In genomic region chr19:50909240-50910070, GRCh38 we compare ENCODE assay signal across 8 cellular contexts. TPM values are rescaled to one million over a fixed set of nuclear protein-coding genes. Genes with fewer than 3 reads are reported as not detected.
DNase-seq lines count a peak whose midpoint lies in the region; ATAC-seq, FAIRE-seq and TF ChIP-seq lines count a peak whose summit lies in the region.

No MANE protein-coding gene starts in this region.

- H3K27me3 Mint-ChIP-seq in naive thymus-derived CD8-positive, alpha-beta T cell: peaks cover 0 to 60% (median 46%) of the 10 kb centered on the region in 5 donors

- peak overlapping the region in 7 of 10 donors; percentile 26 to 86 (median 64) for H3K4me3 Mint-ChIP-seq in naive thymus-derived CD8-positive, alpha-beta T cell

- H3K9me3 ChIP-seq in GM12878 (replicated peaks; ENCODE audit: control insufficient read depth, insufficient read depth, low read length): no peaks in the 10 kb centered on the region; the same call in 2 of the 3 replicates

- no TSS peak for BruUV-seq in GM12878 (replicated peaks; lab: Mats Ljungman, UMichigan)

- CTCF ChIA-PET in GM12878 (lab: Yijun Ruan, JAX): interaction anchor here (0.6 to 3.6 kb wide), 2 partner anchors 12 to 82 kb away, joined by 4 to 30 read pairs; no protein-coding TSS in a partner anchor

- peak overlapping the region; percentile 74 for H3K4me2 ChIP-seq in GM12878 (ENCODE audit: control insufficient read depth, insufficient read depth)

- no peaks in the 10 kb centered on the region for H3K36me3 Mint-ChIP-seq in naive thymus-derived CD8-positive, alpha-beta T cell

- SMC1A ChIA-PET in GM12878 (lab: Charles Lee; ENCODE audit: uncharacterized antibody, unreplicated experiment): interaction anchor here (2.0 kb wide), 1 partner anchor 12 kb away, joined by 12 read pairs; no protein-coding TSS in a partner anchor

- FAIRE-seq in GM12878 (lab: Jason Lieb, UNC) (no peak), HTR-8/SVneo (lab: Jason Lieb, UNC) (no peak)

- no peaks in the 10 kb centered on the region for H3K79me2 ChIP-seq in GM12878 (ENCODE audit: control insufficient read depth, insufficient read depth, low read length)

- TF ChIP-seq CTCF in GM20000 (IDR thresholded peaks at IDR 0.05; ENCODE audit: extremely low read depth, missing control alignments) (no peak), GM12878 (IDR thresholded peaks at IDR 0.05 in 2 of 3, conservative IDR thresholded peaks at IDR 0.05 in 1 of 3; ENCODE audit: control insufficient read depth in 2 of 3, extremely low read depth in 1 of 3, insufficient read depth in 1 of 3, low read depth in 3 of 3, low read length in 3 of 3) (no peak)

- H3K36me3 ChIP-seq in GM12878 (ENCODE audit: control insufficient read depth in 2 of 2, insufficient read depth in 2 of 2, low read length in 1 of 2): no peaks in the 10 kb centered on the region

- H3K27ac Mint-ChIP-seq in naive thymus-derived CD8-positive, alpha-beta T cell: no peak overlapping the region

- intact Hi-C loops in GM12878 (cut with micrococcal nuclease; ENCODE audit: unreplicated experiment): no loop called here

- no peak for TF ChIP-seq EP300 in GM12878 (IDR thresholded peaks at IDR 0.05; ENCODE audit: borderline replicate concordance in 1 of 2, control insufficient read depth in 1 of 2, low read depth in 2 of 2, low read length in 2 of 2)

- H3K27ac ChIP-seq in GM12878 (ENCODE audit: control insufficient read depth, insufficient read depth): no peak overlapping the region

- no peaks in the 10 kb centered on the region for H4K20me1 ChIP-seq in GM12878 (ENCODE audit: control insufficient read depth, insufficient read depth)

- H3K4me1 Mint-ChIP-seq in naive thymus-derived CD8-positive, alpha-beta T cell: peaks cover 3 to 17% (median 10%) of the 10 kb centered on the region in 4 donors

- DNase-seq in COLO829 (ENCODE audit: low spot score) (peak; percentile 77), GM20000 (ENCODE audit: low spot score) (peak; percentile 86), NCI-H526 (lab: John Stamatoyannopoulos, UW) (peak; percentile 63 to 90), GM12878 (ENCODE audit: low read depth, low spot score) (no peak), HCEC 1CT (no peak), HTR-8/SVneo (ENCODE audit: insufficient read length, low spot score) (no peak)
- peak in 1 of 10 donors; percentile 3 for DNase-seq in naive thymus-derived CD8-positive, alpha-beta T cell

- WGBS in GM12878 (ENCODE audit: insufficient coverage, insufficient replicate concordance, low lambda C conversion rate, missing lambda C conversion rate): 34% methylated on average over 30 of the region's 36 CpGs

- no peak overlapping the region for H3K9ac ChIP-seq in GM12878 (ENCODE audit: control insufficient read depth, insufficient read depth, low read length)

- no peaks in the 10 kb centered on the region for H3K9me3 Mint-ChIP-seq in naive thymus-derived CD8-positive, alpha-beta T cell

- peaks cover 4 to 9% of the 10 kb centered on the region in 2 experiments; a peak in 3 of 4 replicates for H3K27me3 ChIP-seq in GM12878 (replicated peaks in 1 of 2; ENCODE audit: control insufficient read depth in 2 of 2, insufficient read depth in 2 of 2, low read length in 1 of 2)

- POLR2A ChIA-PET in GM12878 (lab: Charles Lee): no interaction called here
- POLR2A ChIA-PET in naive thymus-derived CD8-positive, alpha-beta T cell (lab: Charles Lee): no interaction called here

- in situ Hi-C loops in GM12878 (cut with MboI): no loop called here

- RAD21 ChIA-PET in GM12878 (lab: Charles Lee; ENCODE audit: unreplicated experiment): interaction anchor here (0.7 kb wide), 1 partner anchor 13 kb away, joined by 3 read pairs; no protein-coding TSS in a partner anchor

- H3K4me1 ChIP-seq in GM12878 (ENCODE audit: control insufficient read depth, insufficient read depth, low read length): no peaks in the 10 kb centered on the region

- peak overlapping the region; percentile 47; the same call in 1 of the 2 replicates for H3K4me3 ChIP-seq in GM12878

- TF ChIP-seq RAD21 in GM12878 (IDR thresholded peaks at IDR 0.05; ENCODE audit: insufficient read depth, low read depth, low read length): no peak

- peak; percentile 69 for ATAC-seq in GM12878
- ATAC-seq in naive thymus-derived CD8-positive, alpha-beta T cell: peak; percentile 25 to 30
- ATAC-seq in GM19395 (IDR thresholded peaks at IDR 0.05; ENCODE audit: unreplicated experiment): no peak

- H2AFZ ChIP-seq in GM12878 (ENCODE audit: control insufficient read depth, low read depth, low read length): peak overlapping the region; percentile 39; the same call in 1 of the 2 replicates

- TF ChIP-seq POLR2A in GM12878 (IDR thresholded peaks at IDR 0.05; ENCODE audit: low read depth, low read length): no peak

RNA-seq across cellular contexts. Expression of gene KLK4, which starts 1.7 kb away (rescaled TPM):
- 0.81 TPM in 1 of 2 replicates, not detected in the other for total RNA-seq in GM12878 (2013; cell fraction: nucleolus; rRNA removed)
- not detected in 2 replicates for total RNA-seq in GM12878 (2014; rRNA removed)
- total RNA-seq in GM12878 (2014; rRNA removed; fragmentation: Illumina TruSeq; extraction: Trizol): 0.14 TPM in 1 of 2 replicates, not detected in the other
- total RNA-seq in GM12878 (2021): not detected in 2 replicates
- polyA plus RNA-seq in GM12878 (2011; ENCODE audit: low read depth): not detected
- 0.13 and 0.31 TPM in 2 replicates for polyA plus RNA-seq in GM12878 (2011; rRNA removed)
- polyA plus RNA-seq in GM12878 (2011; cell fraction: cytosol; rRNA removed): 0.40 and 0.84 TPM in 2 replicates
- polyA plus RNA-seq in GM12878 (2011; cell fraction: nucleus; rRNA removed): 0.73 and 1.4 TPM in 2 replicates
- 0.28 and 1.5 TPM in 2 replicates for polyA plus RNA-seq in GM12878 (2012)
- polyA plus RNA-seq in GM12878 (2014; fragmentation: Illumina TruSeq; extraction: Trizol): 0.06 TPM in 1 of 2 replicates, not detected in the other
- polyA plus RNA-seq in GM12878 (2014; fragmentation: Nextera tagmentation; extraction: Ambion mirVana): not detected
- polyA plus RNA-seq in GM12878 (2014; rRNA removed): not detected in 2 replicates
- polyA plus RNA-seq in GM12878 (2016; fragmentation: Nextera tagmentation; extraction: Ambion mirVana): not detected
- polyA minus RNA-seq in GM12878 (2011; rRNA and poly(A)+ RNA removed): not detected in 2 replicates
- polyA minus RNA-seq in GM12878 (2011; cell fraction: cytosol; rRNA and poly(A)+ RNA removed): not detected in 2 replicates
- polyA minus RNA-seq in GM12878 (2011; cell fraction: nucleus; rRNA and poly(A)+ RNA removed): 0.67 TPM in 1 of 2 replicates, not detected in the other
- not detected for total RNA-seq in naive thymus-derived CD8-positive, alpha-beta T cell
- not detected for polyA plus RNA-seq in naive thymus-derived CD8-positive, alpha-beta T cell

RNA-seq across cellular contexts. Expression of gene KLK2, which starts 36.2 kb away (rescaled TPM):
- 2.7 and 3.1 TPM in 2 replicates for total RNA-seq in GM12878 (2013; cell fraction: nucleolus; rRNA removed)
- total RNA-seq in GM12878 (2014; rRNA removed) (0.96 and 2.4 TPM in 2 replicates), GM12878 (2014; rRNA removed; fragmentation: Illumina TruSeq; extraction: Trizol) (0.83 and 1.3 TPM in 2 replicates), GM12878 (2021) (1.6 and 1.8 TPM in 2 replicates)
- 2.2 TPM for polyA plus RNA-seq in GM12878 (2011; ENCODE audit: low read depth)
- polyA plus RNA-seq in GM12878 (2011; rRNA removed) (0.37 and 0.79 TPM in 2 replicates), GM12878 (2014; fragmentation: Illumina TruSeq; extraction: Trizol) (2.4 and 3.1 TPM in 2 replicates), GM12878 (2014; fragmentation: Nextera tagmentation; extraction: Ambion mirVana) (under 1 TPM; 0.19 to 0.55 TPM), GM12878 (2014; rRNA removed) (3.1 and 4.0 TPM in 2 replicates), GM12878 (2016; fragmentation: Nextera tagmentation; extraction: Ambion mirVana) (1 to 10 TPM; 1.1 to 3.0 TPM)
- 0.64 and 0.87 TPM in 2 replicates for polyA plus RNA-seq in GM12878 (2011; cell fraction: cytosol; rRNA removed)
- 3.2 and 5.3 TPM in 2 replicates for polyA plus RNA-seq in GM12878 (2011; cell fraction: nucleus; rRNA removed)
- 3.8 and 5.3 TPM in 2 replicates for polyA plus RNA-seq in GM12878 (2012)
- polyA minus RNA-seq in GM12878 (2011; rRNA and poly(A)+ RNA removed): 0.51 and 1.5 TPM in 2 replicates
- not detected in 2 replicates for polyA minus RNA-seq in GM12878 (2011; cell fraction: cytosol; rRNA and poly(A)+ RNA removed)
- 1.5 and 1.8 TPM in 2 replicates for polyA minus RNA-seq in GM12878 (2011; cell fraction: nucleus; rRNA and poly(A)+ RNA removed)
- not detected for total RNA-seq in naive thymus-derived CD8-positive, alpha-beta T cell
- polyA plus RNA-seq in naive thymus-derived CD8-positive, alpha-beta T cell: not detected

RNA-seq across cellular contexts. Expression of gene KLK5, which starts 43.4 kb away (rescaled TPM):
- total RNA-seq in GM12878 (2013; cell fraction: nucleolus; rRNA removed): not detected in 2 replicates
- not detected in 2 replicates for total RNA-seq in GM12878 (2014; rRNA removed)
- total RNA-seq in GM12878 (2014; rRNA removed; fragmentation: Illumina TruSeq; extraction: Trizol): not detected in 2 replicates
- total RNA-seq in GM12878 (2021): not detected in 2 replicates
- polyA plus RNA-seq in GM12878 (2011; ENCODE audit: low read depth): not detected
- polyA plus RNA-seq in GM12878 (2011; rRNA removed): 0.16 TPM in 1 of 2 replicates, not detected in the other
- polyA plus RNA-seq in GM12878 (2011; cell fraction: cytosol; rRNA removed): not detected in 2 replicates
- not detected in 2 replicates for polyA plus RNA-seq in GM12878 (2011; cell fraction: nucleus; rRNA removed)
- not detected in 2 replicates for polyA plus RNA-seq in GM12878 (2012)
- polyA plus RNA-seq in GM12878 (2014; fragmentation: Illumina TruSeq; extraction: Trizol): not detected in 2 replicates
- polyA plus RNA-seq in GM12878 (2014; fragmentation: Nextera tagmentation; extraction: Ambion mirVana): not detected
- polyA plus RNA-seq in GM12878 (2014; rRNA removed): not detected in 2 replicates
- not detected for polyA plus RNA-seq in GM12878 (2016; fragmentation: Nextera tagmentation; extraction: Ambion mirVana)
- polyA minus RNA-seq in GM12878 (2011; rRNA and poly(A)+ RNA removed): not detected in 2 replicates
- not detected in 2 replicates for polyA minus RNA-seq in GM12878 (2011; cell fraction: cytosol; rRNA and poly(A)+ RNA removed)
- not detected in 2 replicates for polyA minus RNA-seq in GM12878 (2011; cell fraction: nucleus; rRNA and poly(A)+ RNA removed)
- total RNA-seq in naive thymus-derived CD8-positive, alpha-beta T cell: not detected
- not detected for polyA plus RNA-seq in naive thymus-derived CD8-positive, alpha-beta T cell

RNA-seq across cellular contexts. Expression of gene KLK3, which starts 54.7 kb away (rescaled TPM):
- not detected in 2 replicates for total RNA-seq in GM12878 (2013; cell fraction: nucleolus; rRNA removed)
- total RNA-seq in GM12878 (2014; rRNA removed) (not detected in 2 replicates), GM12878 (2014; rRNA removed; fragmentation: Illumina TruSeq; extraction: Trizol) (not detected in 2 replicates), GM12878 (2021) (not detected in 2 replicates)
- not detected for polyA plus RNA-seq in GM12878 (2011; ENCODE audit: low read depth)
- polyA plus RNA-seq in GM12878 (2011; rRNA removed) (0.09 and 0.31 TPM in 2 replicates), GM12878 (2014; fragmentation: Illumina TruSeq; extraction: Trizol) (not detected in 2 replicates), GM12878 (2014; fragmentation: Nextera tagmentation; extraction: Ambion mirVana) (not detected), GM12878 (2014; rRNA removed) (not detected in 2 replicates), GM12878 (2016; fragmentation: Nextera tagmentation; extraction: Ambion mirVana) (not detected)
- polyA plus RNA-seq in GM12878 (2011; cell fraction: cytosol; rRNA removed): 0.07 and 0.20 TPM in 2 replicates
- polyA plus RNA-seq in GM12878 (2011; cell fraction: nucleus; rRNA removed): 0.31 and 0.83 TPM in 2 replicates
- polyA plus RNA-seq in GM12878 (2012): not detected in 2 replicates
- 0.15 TPM in 1 of 2 replicates, not detected in the other for polyA minus RNA-seq in GM12878 (2011; rRNA and poly(A)+ RNA removed)
- not detected in 2 replicates for polyA minus RNA-seq in GM12878 (2011; cell fraction: cytosol; rRNA and poly(A)+ RNA removed)
- polyA minus RNA-seq in GM12878 (2011; cell fraction: nucleus; rRNA and poly(A)+ RNA removed): 0.36 TPM in 1 of 2 replicates, not detected in the other
- not detected for total RNA-seq in naive thymus-derived CD8-positive, alpha-beta T cell
- not detected for polyA plus RNA-seq in naive thymus-derived CD8-positive, alpha-beta T cell

RNA-seq across cellular contexts. Expression of gene KLK6, which starts 59.9 kb away (rescaled TPM):
- not detected in 2 replicates for total RNA-seq in GM12878 (2013; cell fraction: nucleolus; rRNA removed)
- total RNA-seq in GM12878 (2014; rRNA removed) (not detected in 2 replicates), GM12878 (2014; rRNA removed; fragmentation: Illumina TruSeq; extraction: Trizol) (not detected in 2 replicates), GM12878 (2021) (not detected in 2 replicates)
- polyA plus RNA-seq in GM12878 (2011; ENCODE audit: low read depth): not detected
- polyA plus RNA-seq in GM12878 (2011; rRNA removed) (not detected in 2 replicates), GM12878 (2014; fragmentation: Illumina TruSeq; extraction: Trizol) (not detected in 2 replicates), GM12878 (2014; fragmentation: Nextera tagmentation; extraction: Ambion mirVana) (not detected), GM12878 (2014; rRNA removed) (not detected in 2 replicates), GM12878 (2016; fragmentation: Nextera tagmentation; extraction: Ambion mirVana) (not detected)
- polyA plus RNA-seq in GM12878 (2011; cell fraction: cytosol; rRNA removed): not detected in 2 replicates
- not detected in 2 replicates for polyA plus RNA-seq in GM12878 (2011; cell fraction: nucleus; rRNA removed)
- not detected in 2 replicates for polyA plus RNA-seq in GM12878 (2012)
- polyA minus RNA-seq in GM12878 (2011; rRNA and poly(A)+ RNA removed): not detected in 2 replicates
- not detected in 2 replicates for polyA minus RNA-seq in GM12878 (2011; cell fraction: cytosol; rRNA and poly(A)+ RNA removed)
- polyA minus RNA-seq in GM12878 (2011; cell fraction: nucleus; rRNA and poly(A)+ RNA removed): not detected in 2 replicates
- not detected for total RNA-seq in naive thymus-derived CD8-positive, alpha-beta T cell
- polyA plus RNA-seq in naive thymus-derived CD8-positive, alpha-beta T cell: not detected

Comparison
In these comparisons a context has a peak if more than half of its experiments do, and no peak if none do; other contexts are left out.
1. DNase-seq: peak in COLO829 (single experiment), GM20000 (single experiment) and NCI-H526 (2 of 2); none in GM12878 (single experiment), HCEC 1CT (single experiment) and HTR-8/SVneo (single experiment).